Comparison of ENCODE assay signal across 1 cellular context in the genomic region with DNA sequence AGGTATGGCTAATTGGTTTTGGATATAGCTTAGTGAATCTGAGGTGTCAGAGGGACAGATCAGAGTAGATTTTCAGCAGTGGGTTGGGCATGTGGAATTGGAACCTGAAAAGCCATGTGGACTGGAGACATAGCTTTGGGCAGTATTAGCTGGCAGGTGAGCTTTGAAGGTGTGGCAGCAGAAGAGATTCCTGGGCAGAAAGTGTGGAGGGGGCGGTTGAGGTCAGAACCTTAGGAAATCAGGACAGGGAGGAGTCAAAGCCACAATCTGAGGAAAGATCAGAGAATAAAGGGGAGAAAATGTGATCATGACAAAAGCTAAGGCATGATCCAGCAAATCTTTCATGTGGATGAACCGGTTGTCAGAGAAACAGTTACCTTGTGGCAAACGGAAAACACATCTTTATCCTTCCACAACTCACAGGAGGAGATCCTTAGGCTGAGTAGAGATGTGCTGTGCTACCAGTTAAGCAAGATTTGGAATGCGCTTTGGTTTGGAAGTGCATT.
TF ChIP-seq lines count a peak whose summit lies in the region.

No MANE protein-coding gene starts in this region.

TF ChIP-seq in GM23338, 12 proteins besides CTCF, POLR2A, EP300 and RAD21:
- TF ChIP-seq NANOG (IDR thresholded peaks at IDR 0.05; ENCODE audit: borderline replicate concordance) (no peak), ZNF114 (CRISPR knock-in tag; IDR thresholded peaks at IDR 0.05) (no peak), REST (IDR thresholded peaks at IDR 0.05; ENCODE audit: unreplicated experiment) (no peak), EZH2phosphoT487 (IDR thresholded peaks at IDR 0.05; ENCODE audit: unreplicated experiment) (no peak)
- TF ChIP-seq, protein P1, sequence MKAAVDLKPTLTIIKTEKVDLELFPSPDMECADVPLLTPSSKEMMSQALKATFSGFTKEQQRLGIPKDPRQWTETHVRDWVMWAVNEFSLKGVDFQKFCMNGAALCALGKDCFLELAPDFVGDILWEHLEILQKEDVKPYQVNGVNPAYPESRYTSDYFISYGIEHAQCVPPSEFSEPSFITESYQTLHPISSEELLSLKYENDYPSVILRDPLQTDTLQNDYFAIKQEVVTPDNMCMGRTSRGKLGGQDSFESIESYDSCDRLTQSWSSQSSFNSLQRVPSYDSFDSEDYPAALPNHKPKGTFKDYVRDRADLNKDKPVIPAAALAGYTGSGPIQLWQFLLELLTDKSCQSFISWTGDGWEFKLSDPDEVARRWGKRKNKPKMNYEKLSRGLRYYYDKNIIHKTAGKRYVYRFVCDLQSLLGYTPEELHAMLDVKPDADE (IDR thresholded peaks at IDR 0.05), result no peak
